Comparison of ENCODE assay signal across 8 cellular contexts in the genomic region with DNA sequence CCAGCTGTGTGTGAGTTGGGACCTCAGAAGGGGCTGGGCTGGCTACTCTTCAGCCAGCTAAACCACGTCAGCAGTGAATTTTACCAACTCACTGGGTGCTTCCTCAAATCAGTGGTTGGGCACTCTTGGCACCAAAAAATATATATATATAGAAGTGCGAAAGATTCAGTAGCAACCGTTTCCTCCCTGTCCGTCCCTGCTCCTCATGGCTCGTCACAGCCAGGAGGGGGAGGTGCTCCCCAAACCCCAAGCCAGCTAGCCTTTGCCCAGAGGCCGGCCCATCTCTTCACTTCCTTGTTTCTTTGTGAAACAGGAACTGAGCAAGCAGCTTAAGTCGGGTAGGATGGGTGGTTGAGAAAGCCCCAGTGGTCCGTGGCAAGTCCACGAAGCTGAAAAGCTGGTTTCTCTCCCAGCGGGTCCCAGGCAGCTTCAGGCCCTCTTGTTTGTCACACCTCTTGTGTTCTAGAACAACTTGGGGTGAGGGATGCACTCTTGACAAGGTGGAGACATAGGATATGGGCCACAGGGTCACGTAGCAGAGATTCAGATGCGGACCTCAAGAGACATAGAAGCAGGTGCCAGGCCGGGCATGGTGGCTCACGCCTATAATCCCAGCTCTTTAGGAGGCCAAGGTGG. TPM values are rescaled to one million over a fixed set of nuclear protein-coding genes. Genes with fewer than 3 reads are reported as not detected.
DNase-seq lines count a peak whose midpoint lies in the region; ATAC-seq and TF ChIP-seq lines count a peak whose summit lies in the region.

No MANE protein-coding gene starts in this region.

- peak overlapping the region; percentile 90 for H3K27ac Mint-ChIP-seq in activated T-cell treated with anti-CD3 and anti-CD28 coated beads, Interleukin-2, amount 50 U/mL, for 72 hours

- no peak overlapping the region for H3K27ac ChIP-seq in SJCRH30

- no peaks in the 10 kb centered on the region for H3K9me3 Mint-ChIP-seq in activated T-cell treated with anti-CD3 and anti-CD28 coated beads, Interleukin-2, amount 50 U/mL, for 72 hours

- H3K4me1 Mint-ChIP-seq in activated T-cell treated with anti-CD3 and anti-CD28 coated beads, Interleukin-2, amount 50 U/mL, for 72 hours (ENCODE audit: low read depth), result peaks cover 78% of the 10 kb centered on the region

- H3K27me3 ChIP-seq in SJCRH30, result no peaks in the 10 kb centered on the region

- H3K4me1 ChIP-seq in mucosa of descending colon (ENCODE audit: low read depth) (no peaks in the 10 kb centered on the region), SJCRH30 (peaks cover 8% of the 10 kb centered on the region; the same call in 1 of the 2 replicates)

- TF ChIP-seq CTCF in GM10248 (IDR thresholded peaks at IDR 0.05; ENCODE audit: control extremely low read depth, extremely low read depth, low read depth, missing control alignments) (no peak), mucosa of descending colon (IDR thresholded peaks at IDR 0.05) (no peak)

- no peaks in the 10 kb centered on the region for H3K9me3 ChIP-seq in mucosa of descending colon
- no peaks in the 10 kb centered on the region for H3K9me3 ChIP-seq in SJCRH30 (replicated peaks)

- intact Hi-C loops in mucosa of descending colon (cut with DNase I, micrococcal nuclease), result no loop called here

- H3K36me3 ChIP-seq in mucosa of descending colon (ENCODE audit: low read depth) (no peaks in the 10 kb centered on the region), SJCRH30 (no peaks in the 10 kb centered on the region)

- H3K4me3 Mint-ChIP-seq in activated T-cell treated with anti-CD3 and anti-CD28 coated beads, Interleukin-2, amount 50 U/mL, for 72 hours, result peak overlapping the region; percentile 65 to 81

- H3K27me3 Mint-ChIP-seq in activated T-cell treated with anti-CD3 and anti-CD28 coated beads, Interleukin-2, amount 50 U/mL, for 72 hours (ENCODE audit: low read depth), result no peaks in the 10 kb centered on the region

- no peaks in the 10 kb centered on the region for H3K36me3 Mint-ChIP-seq in activated T-cell treated with anti-CD3 and anti-CD28 coated beads, Interleukin-2, amount 50 U/mL, for 72 hours (ENCODE audit: insufficient read depth in 2 of 2)

- CTCF ChIA-PET in GM10248 (lab: Yijun Ruan, JAX), result interaction anchor here (0.9 to 4.4 kb wide), 9 partner anchors 9 to 50 kb away, joined by 3 to 17 read pairs (median 4); no protein-coding TSS in a partner anchor

- H3K4me3 ChIP-seq in mucosa of descending colon (no peak overlapping the region), SJCRH30 (no peak overlapping the region)

- DNase-seq in GM10248 (ENCODE audit: extremely low spot score), result peak; percentile 64
- peak; percentile 54 to 63 for DNase-seq in activated T-cell treated with anti-CD3 and anti-CD28 coated beads, Interleukin-2, amount 50 U/mL, for 72 hours
- DNase-seq in mucosa of descending colon, result peak; percentile 76 to 91 (median 79)
- no peak for DNase-seq in SJCRH30
- no peak for DNase-seq in NCI-H82 treated with DMSO at 0.1 percent for 48 hours (lab: John Stamatoyannopoulos, UW; ENCODE audit: unreplicated experiment)
- no peak for DNase-seq in effector CD8-positive, alpha-beta T cell (lab: John Stamatoyannopoulos, UW)

- POLR2A ChIA-PET in GM10248 (lab: Yijun Ruan, JAX), result interaction anchor here (1.3 kb wide), 1 partner anchor 8 kb away, joined by 7 read pairs; no protein-coding TSS in a partner anchor

- ATAC-seq in GM19468 (IDR thresholded peaks at IDR 0.05; ENCODE audit: extremely low read depth, unreplicated experiment), result peak; percentile 60
- ATAC-seq in HG03469 (IDR thresholded peaks at IDR 0.05; ENCODE audit: unreplicated experiment), result peak; percentile 53
- ATAC-seq in activated T-cell treated with anti-CD3 and anti-CD28 coated beads, Interleukin-2, amount 50 U/mL, for 72 hours (replicated peaks in 1 of 2), result peak; percentile 28 to 41
- ATAC-seq in mucosa of descending colon, result peak; percentile 77

RNA-seq across cellular contexts. Expression of gene SASH3, which starts 6.8 kb away (rescaled TPM):
- total RNA-seq in activated T-cell treated with anti-CD3 and anti-CD28 coated beads, Interleukin-2, amount 50 U/mL, for 72 hours, result 100 to 1,000 TPM; 148 to 166 TPM
- total RNA-seq in mucosa of descending colon, result 10 to 100 TPM in 1 of 3 donors, 1 to 10 TPM in 2; 6.1 to 10.1 (median 7.2) TPM
- total RNA-seq in SJCRH30 (2014; rRNA removed; shearing (Covaris generic)), result 0.05 TPM in 1 of 2 replicates, not detected in the other

RNA-seq across cellular contexts. Expression of gene XPNPEP2, which starts 34.1 kb away (rescaled TPM):
- total RNA-seq in activated T-cell treated with anti-CD3 and anti-CD28 coated beads, Interleukin-2, amount 50 U/mL, for 72 hours, result under 1 TPM; 0.24 to 0.42 TPM
- total RNA-seq in mucosa of descending colon, result 10 to 100 TPM in 2 of 3 donors, 1 to 10 TPM in 1; 4.9 to 14.5 (median 11.3) TPM
- total RNA-seq in SJCRH30 (2014; rRNA removed; shearing (Covaris generic)), result 0.14 and 0.25 TPM in 2 replicates

Comparison
In these comparisons a context has a peak if more than half of its experiments do, and no peak if none do; other contexts are left out.
1. DNase-seq: peak in GM10248 (single experiment), activated T-cell treated with anti-CD3 and anti-CD28 coated beads, Interleukin-2, amount 50 U/mL, for 72 hours (2 of 2) and mucosa of descending colon (3 of 3); none in SJCRH30 (0 of 2), NCI-H82 treated with DMSO at 0.1 percent for 48 hours (single experiment) and effector CD8-positive, alpha-beta T cell (single experiment).
2. RNA of gene SASH3, which starts 6.8 kb away (total RNA-seq): 148 to 166 TPM in activated T-cell treated with anti-CD3 and anti-CD28 coated beads, Interleukin-2, amount 50 U/mL, for 72 hours; 6.1 to 10.1 TPM in mucosa of descending colon and 0.05 TPM in SJCRH30; every median in the first group is over 10 times any median in the second.
3. Peak in every context shown above with its lines, with median percentiles within 50 percentile points of each other: ATAC-seq.